In genomic region chr12:123427036-123427769, GRCh38 we compare ENCODE assay signal across 8 cellular contexts. TPM values are rescaled to one million over a fixed set of nuclear protein-coding genes. Genes with fewer than 3 reads are reported as not detected.
DNase-seq lines count a peak whose midpoint lies in the region; ATAC-seq, FAIRE-seq and TF ChIP-seq lines count a peak whose summit lies in the region.

No MANE protein-coding gene starts in this region.

- WGBS in SK-N-SH (ENCODE audit: low lambda C conversion rate) = 88% methylated on average over 5 of the region's 8 CpGs

- no peaks in the 10 kb centered on the region for H3K9me3 ChIP-seq in SK-N-SH

- TF ChIP-seq EP300 in SK-N-SH (IDR thresholded peaks at IDR 0.05; ENCODE audit: borderline replicate concordance in 1 of 2, low read depth in 1 of 2, low read length in 1 of 2) = no peak

- H4K20me1 ChIP-seq in SK-N-SH (ENCODE audit: insufficient read depth) = no peaks in the 10 kb centered on the region

- no peaks in the 10 kb centered on the region for H3K79me2 ChIP-seq in SK-N-SH (ENCODE audit: insufficient read depth)

- peak; percentile 75 for DNase-seq in GM13977 (ENCODE audit: low spot score)
- peak; percentile 81 for DNase-seq in GM20000 (ENCODE audit: low spot score)
- peak; percentile 74 for DNase-seq in central memory CD4-positive, alpha-beta T cell
- no peak for DNase-seq in NCI-H1092 (lab: John Stamatoyannopoulos, UW)
- no peak for DNase-seq in SK-N-SH
- DNase-seq in glomerular visceral epithelial cell (ENCODE audit: extremely low spot score) = no peak
- no peak for DNase-seq in RCC 7860 (ENCODE audit: low spot score)

- TF ChIP-seq CTCF in GM13977 (IDR thresholded peaks at IDR 0.05; ENCODE audit: extremely low read depth, insufficient read depth, missing control alignments) (no peak), GM20000 (IDR thresholded peaks at IDR 0.05; ENCODE audit: extremely low read depth, missing control alignments) (no peak), SK-N-SH (IDR thresholded peaks at IDR 0.05) (no peak)

- no peak overlapping the region for H2AFZ ChIP-seq in SK-N-SH (ENCODE audit: low read depth)

- H3K9me2 ChIP-seq in SK-N-SH = no peaks in the 10 kb centered on the region

- no peaks in the 10 kb centered on the region for H3K27me3 ChIP-seq in SK-N-SH (ENCODE audit: insufficient read depth)

- H3K4me3 ChIP-seq in SK-N-SH (ENCODE audit: low read depth in 2 of 2, low read length in 1 of 2) = no peak overlapping the region

- no peaks in the 10 kb centered on the region for H3K4me1 ChIP-seq in SK-N-SH (ENCODE audit: control insufficient read depth in 1 of 2, insufficient read depth in 2 of 2, low read depth in 1 of 2, low read length in 1 of 2)

- peaks cover 3% of the 10 kb centered on the region for H3F3A ChIP-seq in SK-N-SH (replicated peaks; ENCODE audit: insufficient read depth)

- no peak for FAIRE-seq in RCC 7860 (lab: Jason Lieb, UNC)

- peaks cover 0 to 4% of the 10 kb centered on the region in 2 experiments for H3K36me3 ChIP-seq in SK-N-SH (replicated peaks in 1 of 2; ENCODE audit: control insufficient read depth in 1 of 2, insufficient read depth in 2 of 2, low read length in 1 of 2)

- H3K4me2 ChIP-seq in SK-N-SH = no peak overlapping the region

- in situ Hi-C loops in GM13977 (cut with MboI; ENCODE audit: low pct_unique_long_range_greater_than_20kb, low sequenced_read_pairs, unreplicated experiment) = no loop called here

- CTCF ChIA-PET in SK-N-SH (lab: Yijun Ruan, JAX) = no interaction called here

- peak; percentile 93 for ATAC-seq in HG03342 (IDR thresholded peaks at IDR 0.05; ENCODE audit: unreplicated experiment)

- H3K9ac ChIP-seq in SK-N-SH = no peak overlapping the region

- H3K27ac ChIP-seq in SK-N-SH (ENCODE audit: low read depth in 2 of 2, low read length in 1 of 2) = no peak overlapping the region

- no peak for TF ChIP-seq RAD21 in SK-N-SH (IDR thresholded peaks at IDR 0.05; ENCODE audit: low read length)

- POLR2A ChIA-PET in SK-N-SH (lab: Yijun Ruan, JAX) = no interaction called here

TF ChIP-seq in SK-N-SH, 30 proteins besides CTCF, POLR2A, EP300 and RAD21:
- TF ChIP-seq EZH2phosphoT487 (IDR thresholded peaks at IDR 0.05; ENCODE audit: borderline replicate concordance, low read depth) = no peak
- no peak for TF ChIP-seq RCOR1 (IDR thresholded peaks at IDR 0.05; ENCODE audit: low read length)
- no peak for TF ChIP-seq ELF1 (IDR thresholded peaks at IDR 0.05)
- no peak for TF ChIP-seq JUND (IDR thresholded peaks at IDR 0.05)
- no peak for TF ChIP-seq SMC3 (IDR thresholded peaks at IDR 0.05; ENCODE audit: low read depth, low read length)
- TF ChIP-seq MEF2A (IDR thresholded peaks at IDR 0.05; ENCODE audit: borderline replicate concordance, low read depth) = no peak
- TF ChIP-seq TCF12 (IDR thresholded peaks at IDR 0.05) = no peak
- no peak for TF ChIP-seq RFX5 (IDR thresholded peaks at IDR 0.05; ENCODE audit: low read length)
- TF ChIP-seq, protein P1, sequence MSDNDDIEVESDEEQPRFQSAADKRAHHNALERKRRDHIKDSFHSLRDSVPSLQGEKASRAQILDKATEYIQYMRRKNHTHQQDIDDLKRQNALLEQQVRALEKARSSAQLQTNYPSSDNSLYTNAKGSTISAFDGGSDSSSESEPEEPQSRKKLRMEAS (IDR thresholded peaks at IDR 0.05; ENCODE audit: low read depth) = no peak
- TF ChIP-seq POLR2AphosphoS5 (IDR thresholded peaks at IDR 0.05; ENCODE audit: low read depth, low read length) = no peak
- no peak for TF ChIP-seq FOXJ3 (CRISPR knock-in tag; IDR thresholded peaks at IDR 0.05)
- TF ChIP-seq MXI1 (IDR thresholded peaks at IDR 0.05; ENCODE audit: low read depth, low read length) = no peak
- TF ChIP-seq GABPA (IDR thresholded peaks at IDR 0.05; ENCODE audit: low read depth) = no peak
- no peak for TF ChIP-seq PBX3 (IDR thresholded peaks at IDR 0.05)
- TF ChIP-seq NRF1 (IDR thresholded peaks at IDR 0.05; ENCODE audit: low read depth, low read length) = no peak

RNA-seq across cellular contexts. Expression of gene RILPL2, which starts 9.3 kb away (rescaled TPM):
- polyA plus RNA-seq in SK-N-SH (2012; rRNA removed) = 5.0 and 5.2 TPM in 2 replicates
- polyA plus RNA-seq in SK-N-SH (2012; cell fraction: cytosol; rRNA removed) = 4.9 and 5.0 TPM in 2 replicates
- 1.9 and 2.1 TPM in 2 replicates for polyA plus RNA-seq in SK-N-SH (2012; cell fraction: nucleus; rRNA removed)

RNA-seq across cellular contexts. Expression of gene SNRNP35, which starts 30.7 kb away (rescaled TPM):
- polyA plus RNA-seq in SK-N-SH (2012; rRNA removed) = 13.1 and 16.0 TPM in 2 replicates
- 16.0 and 18.5 TPM in 2 replicates for polyA plus RNA-seq in SK-N-SH (2012; cell fraction: cytosol; rRNA removed)
- 18.4 and 24.3 TPM in 2 replicates for polyA plus RNA-seq in SK-N-SH (2012; cell fraction: nucleus; rRNA removed)

RNA-seq across cellular contexts. Expression of gene KMT5A, which starts 43.3 kb away (rescaled TPM):
- polyA plus RNA-seq in SK-N-SH (2012; rRNA removed) = 29.7 and 37.6 TPM in 2 replicates
- 35.6 and 36.4 TPM in 2 replicates for polyA plus RNA-seq in SK-N-SH (2012; cell fraction: cytosol; rRNA removed)
- polyA plus RNA-seq in SK-N-SH (2012; cell fraction: nucleus; rRNA removed) = 51.0 and 62.5 TPM in 2 replicates

Comparison
In these comparisons a context has a peak if more than half of its experiments do, and no peak if none do; other contexts are left out.
1. DNase-seq: peak in GM13977 (single experiment), GM20000 (single experiment) and central memory CD4-positive, alpha-beta T cell (single experiment); none in NCI-H1092 (single experiment), SK-N-SH (single experiment), glomerular visceral epithelial cell (single experiment) and RCC 7860 (single experiment).